Comparison of ENCODE assay signal across 12 cellular contexts in genomic region chr1:26283226-26283853, GRCh38. TPM values are rescaled to one million over a fixed set of nuclear protein-coding genes. Genes with fewer than 3 reads are reported as not detected.
DNase-seq lines count a peak whose midpoint lies in the region; ATAC-seq and TF ChIP-seq lines count a peak whose summit lies in the region.
"Had no signal": no experiment of that assay in that cellular context is flagged by ENCODE, and none has a peak within 500 bp of the region (broad histone marks: within the 10 kb centered on the region; RNA-seq: fewer than 3 reads in every experiment).

No MANE protein-coding gene starts in this region.

- no peak for DNase-seq in CD4-positive, alpha-beta T cell
- DNase-seq in OCI-M1 (lab: John Stamatoyannopoulos, UW) (peak; percentile 21), chondrocyte (ENCODE audit: low spot score) (no peak), osteocyte (ENCODE audit: extremely low spot score, unreplicated experiment) (no peak), sciatic nerve (ENCODE audit: low spot score) (no peak), NCI-H187 treated with DMSO at 0.1 percent for 48 hours (lab: John Stamatoyannopoulos, UW) (no peak), D341Med (ENCODE audit: low spot score) (no peak)
- no peak for DNase-seq in stimulated activated CD4-positive, alpha-beta T cell treated with anti-CD3 and anti-CD28 coated beads, Interleukin-4, amount 100 ng/mL, for 4 hours
- DNase-seq: NCI-H2171 treated with DMSO at 0.1 percent for 48 hours, retina had no signal

- no peaks in the 10 kb centered on the region for H3K9me3 ChIP-seq in CD4-positive, alpha-beta T cell (ENCODE audit: control insufficient read depth, low read length)

- peaks cover 92% of the 10 kb centered on the region for H3K4me1 Mint-ChIP-seq in CD4-positive, alpha-beta T cell (ENCODE audit: low read depth)
- H3K4me1 Mint-ChIP-seq in chondrocyte (ENCODE audit: low read depth) (peaks cover 70% of the 10 kb centered on the region), osteocyte (ENCODE audit: unreplicated experiment) (peaks cover 61% of the 10 kb centered on the region)

- peak overlapping the region; percentile 94 for H3K27ac ChIP-seq in CD4-positive, alpha-beta T cell (ENCODE audit: low read depth, low read length)

- peak overlapping the region; percentile 95 for H3K27ac Mint-ChIP-seq in CD4-positive, alpha-beta T cell
- H3K27ac Mint-ChIP-seq in chondrocyte (ENCODE audit: unreplicated experiment) (peak overlapping the region; percentile 52), osteocyte (ENCODE audit: unreplicated experiment) (peak overlapping the region; percentile 70)

- H3K4me3 Mint-ChIP-seq in CD4-positive, alpha-beta T cell = peak overlapping the region; percentile 59
- H3K4me3 Mint-ChIP-seq in chondrocyte (ENCODE audit: unreplicated experiment) (no peak overlapping the region), osteocyte (ENCODE audit: unreplicated experiment) (no peak overlapping the region)

- no peak for TF ChIP-seq CTCF in CD4-positive, alpha-beta T cell (IDR thresholded peaks at IDR 0.05)
- TF ChIP-seq CTCF in chondrocyte (IDR thresholded peaks at IDR 0.05) (no peak), osteocyte (IDR thresholded peaks at IDR 0.05) (no peak)

- intact Hi-C loops in CD4-positive, alpha-beta T cell (cut with DNase I, micrococcal nuclease) = loop anchor here in 1 of 2 experiments (5.0 kb wide), 1 partner anchor 189 kb away; the partner anchor contains the start of gene HMGN2
- intact Hi-C loops in sciatic nerve (cut with DNase I) = loop anchor here (5.0 kb wide), 1 partner anchor 34 kb away; the partner anchor contains the start of gene CD52

- no peaks in the 10 kb centered on the region for H3K27me3 ChIP-seq in CD4-positive, alpha-beta T cell (ENCODE audit: control insufficient read depth, insufficient read depth, low read length)

- POLR2A ChIA-PET in CD4-positive, alpha-beta T cell (lab: Charles Lee) = interaction anchor here (0.6 to 20.7 kb wide), 6 partner anchors 25 to 151 kb away, joined by 3 to 977 read pairs (median 4); partner anchors contain the start of genes CD52 and UBXN11

- ATAC-seq in CD4-positive, alpha-beta T cell (ENCODE audit: poor library complexity) = no peak
- no peak for ATAC-seq in sciatic nerve

- CTCF ChIA-PET in CD4-positive, alpha-beta T cell (lab: Charles Lee) = interaction anchor here (2.4 to 8.8 kb wide), 2 partner anchors 25 to 36 kb away, joined by 29 to 223 read pairs; partner anchors contain the start of genes CD52 and UBXN11

- H3K27me3 Mint-ChIP-seq in CD4-positive, alpha-beta T cell = no peaks in the 10 kb centered on the region
- H3K27me3 Mint-ChIP-seq in chondrocyte (ENCODE audit: low read depth) (no peaks in the 10 kb centered on the region), osteocyte (ENCODE audit: unreplicated experiment) (no peaks in the 10 kb centered on the region)

- H3K36me3 Mint-ChIP-seq in CD4-positive, alpha-beta T cell (ENCODE audit: low read depth) = peaks cover 51% of the 10 kb centered on the region
- H3K36me3 Mint-ChIP-seq in chondrocyte (ENCODE audit: low read depth) (peaks cover 5% of the 10 kb centered on the region), osteocyte (ENCODE audit: unreplicated experiment) (peaks cover 1% of the 10 kb centered on the region)

- no peaks in the 10 kb centered on the region for H3K9me3 Mint-ChIP-seq in CD4-positive, alpha-beta T cell
- H3K9me3 Mint-ChIP-seq in chondrocyte (ENCODE audit: low read depth) (no peaks in the 10 kb centered on the region), osteocyte (ENCODE audit: unreplicated experiment) (no peaks in the 10 kb centered on the region)

RNA-seq across cellular contexts. Expression of gene SH3BGRL3, which starts 3.5 kb away (rescaled TPM):
- total RNA-seq in CD4-positive, alpha-beta T cell = 100 to 1,000 TPM; 178 to 193 TPM
- total RNA-seq in chondrocyte (156 to 175 TPM (median 162 TPM) in 3 replicates), osteocyte (138 and 140 TPM in 2 replicates), sciatic nerve (106 TPM)

RNA-seq across cellular contexts. Expression of gene UBXN11, which starts 23.1 kb away (rescaled TPM):
- total RNA-seq in CD4-positive, alpha-beta T cell = 10 to 100 TPM; 39.3 to 42.3 TPM
- total RNA-seq in chondrocyte = 8.7 to 20.4 TPM (median 8.7 TPM) in 3 replicates
- total RNA-seq in osteocyte = 16.6 and 17.0 TPM in 2 replicates
- 23.1 TPM for total RNA-seq in sciatic nerve

RNA-seq across cellular contexts. Expression of gene CD52, which starts 34.4 kb away (rescaled TPM):
- total RNA-seq in CD4-positive, alpha-beta T cell = 100 to 1,000 TPM; 582 to 608 TPM
- total RNA-seq in chondrocyte (not detected in 3 replicates), osteocyte (not detected in 2 replicates), sciatic nerve (13.2 TPM)
- total RNA-seq: epithelial cell of proximal tubule, kidney epithelial cell had no signal

RNA-seq across cellular contexts. Expression of gene CEP85, which starts 49.3 kb away (rescaled TPM):
- total RNA-seq in CD4-positive, alpha-beta T cell = 1 to 10 TPM; 7.6 to 8.4 TPM
- total RNA-seq in chondrocyte = 13.1 to 18.2 TPM (median 13.7 TPM) in 3 replicates
- total RNA-seq in osteocyte = 16.5 and 17.7 TPM in 2 replicates
- 17.6 TPM for total RNA-seq in sciatic nerve

Comparison
In these comparisons a context has a peak if more than half of its experiments do, and no peak if none do; other contexts are left out.
1. RNA of gene CD52, which starts 34.4 kb away (total RNA-seq): 582 to 608 TPM in CD4-positive, alpha-beta T cell; 13.2 TPM in sciatic nerve (single experiment), not detected in chondrocyte and not detected in osteocyte; every median in the first group is over 10 times any median in the second.
2. Peak in every context shown above with its lines, with median percentiles within 50 percentile points of each other: H3K27ac Mint-ChIP-seq.